ENCODE assay signal across 1 cellular context in genomic region chr1:231337472-231338269, GRCh38.
TF ChIP-seq lines count a peak whose summit lies in the region.

A gene with protein sequence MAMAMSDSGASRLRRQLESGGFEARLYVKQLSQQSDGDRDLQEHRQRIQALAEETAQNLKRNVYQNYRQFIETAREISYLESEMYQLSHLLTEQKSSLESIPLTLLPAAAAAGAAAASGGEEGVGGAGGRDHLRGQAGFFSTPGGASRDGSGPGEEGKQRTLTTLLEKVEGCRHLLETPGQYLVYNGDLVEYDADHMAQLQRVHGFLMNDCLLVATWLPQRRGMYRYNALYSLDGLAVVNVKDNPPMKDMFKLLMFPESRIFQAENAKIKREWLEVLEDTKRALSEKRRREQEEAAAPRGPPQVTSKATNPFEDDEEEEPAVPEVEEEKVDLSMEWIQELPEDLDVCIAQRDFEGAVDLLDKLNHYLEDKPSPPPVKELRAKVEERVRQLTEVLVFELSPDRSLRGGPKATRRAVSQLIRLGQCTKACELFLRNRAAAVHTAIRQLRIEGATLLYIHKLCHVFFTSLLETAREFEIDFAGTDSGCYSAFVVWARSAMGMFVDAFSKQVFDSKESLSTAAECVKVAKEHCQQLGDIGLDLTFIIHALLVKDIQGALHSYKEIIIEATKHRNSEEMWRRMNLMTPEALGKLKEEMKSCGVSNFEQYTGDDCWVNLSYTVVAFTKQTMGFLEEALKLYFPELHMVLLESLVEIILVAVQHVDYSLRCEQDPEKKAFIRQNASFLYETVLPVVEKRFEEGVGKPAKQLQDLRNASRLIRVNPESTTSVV (minus strand): TSS chr1:231337852. CDS start chr1:231337745, 107 bp downstream.

TF ChIP-seq in H1, 55 proteins besides CTCF, POLR2A, EP300 and RAD21 (continued from another document):
- TF ChIP-seq GABPA (IDR thresholded peaks at IDR 0.05; ENCODE audit: borderline replicate concordance, insufficient read depth, low read length), result no peak
- TF ChIP-seq, protein P1, sequence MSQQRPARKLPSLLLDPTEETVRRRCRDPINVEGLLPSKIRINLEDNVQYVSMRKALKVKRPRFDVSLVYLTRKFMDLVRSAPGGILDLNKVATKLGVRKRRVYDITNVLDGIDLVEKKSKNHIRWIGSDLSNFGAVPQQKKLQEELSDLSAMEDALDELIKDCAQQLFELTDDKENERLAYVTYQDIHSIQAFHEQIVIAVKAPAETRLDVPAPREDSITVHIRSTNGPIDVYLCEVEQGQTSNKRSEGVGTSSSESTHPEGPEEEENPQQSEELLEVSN (IDR thresholded peaks at IDR 0.05), result no peak; the same call in 1 of the 2 replicates
- peak; percentile 76; the same call in 1 of the 2 replicates for TF ChIP-seq POLR2AphosphoS5 (IDR thresholded peaks at IDR 0.05; ENCODE audit: low read depth, low read length)
- TF ChIP-seq, protein P2, sequence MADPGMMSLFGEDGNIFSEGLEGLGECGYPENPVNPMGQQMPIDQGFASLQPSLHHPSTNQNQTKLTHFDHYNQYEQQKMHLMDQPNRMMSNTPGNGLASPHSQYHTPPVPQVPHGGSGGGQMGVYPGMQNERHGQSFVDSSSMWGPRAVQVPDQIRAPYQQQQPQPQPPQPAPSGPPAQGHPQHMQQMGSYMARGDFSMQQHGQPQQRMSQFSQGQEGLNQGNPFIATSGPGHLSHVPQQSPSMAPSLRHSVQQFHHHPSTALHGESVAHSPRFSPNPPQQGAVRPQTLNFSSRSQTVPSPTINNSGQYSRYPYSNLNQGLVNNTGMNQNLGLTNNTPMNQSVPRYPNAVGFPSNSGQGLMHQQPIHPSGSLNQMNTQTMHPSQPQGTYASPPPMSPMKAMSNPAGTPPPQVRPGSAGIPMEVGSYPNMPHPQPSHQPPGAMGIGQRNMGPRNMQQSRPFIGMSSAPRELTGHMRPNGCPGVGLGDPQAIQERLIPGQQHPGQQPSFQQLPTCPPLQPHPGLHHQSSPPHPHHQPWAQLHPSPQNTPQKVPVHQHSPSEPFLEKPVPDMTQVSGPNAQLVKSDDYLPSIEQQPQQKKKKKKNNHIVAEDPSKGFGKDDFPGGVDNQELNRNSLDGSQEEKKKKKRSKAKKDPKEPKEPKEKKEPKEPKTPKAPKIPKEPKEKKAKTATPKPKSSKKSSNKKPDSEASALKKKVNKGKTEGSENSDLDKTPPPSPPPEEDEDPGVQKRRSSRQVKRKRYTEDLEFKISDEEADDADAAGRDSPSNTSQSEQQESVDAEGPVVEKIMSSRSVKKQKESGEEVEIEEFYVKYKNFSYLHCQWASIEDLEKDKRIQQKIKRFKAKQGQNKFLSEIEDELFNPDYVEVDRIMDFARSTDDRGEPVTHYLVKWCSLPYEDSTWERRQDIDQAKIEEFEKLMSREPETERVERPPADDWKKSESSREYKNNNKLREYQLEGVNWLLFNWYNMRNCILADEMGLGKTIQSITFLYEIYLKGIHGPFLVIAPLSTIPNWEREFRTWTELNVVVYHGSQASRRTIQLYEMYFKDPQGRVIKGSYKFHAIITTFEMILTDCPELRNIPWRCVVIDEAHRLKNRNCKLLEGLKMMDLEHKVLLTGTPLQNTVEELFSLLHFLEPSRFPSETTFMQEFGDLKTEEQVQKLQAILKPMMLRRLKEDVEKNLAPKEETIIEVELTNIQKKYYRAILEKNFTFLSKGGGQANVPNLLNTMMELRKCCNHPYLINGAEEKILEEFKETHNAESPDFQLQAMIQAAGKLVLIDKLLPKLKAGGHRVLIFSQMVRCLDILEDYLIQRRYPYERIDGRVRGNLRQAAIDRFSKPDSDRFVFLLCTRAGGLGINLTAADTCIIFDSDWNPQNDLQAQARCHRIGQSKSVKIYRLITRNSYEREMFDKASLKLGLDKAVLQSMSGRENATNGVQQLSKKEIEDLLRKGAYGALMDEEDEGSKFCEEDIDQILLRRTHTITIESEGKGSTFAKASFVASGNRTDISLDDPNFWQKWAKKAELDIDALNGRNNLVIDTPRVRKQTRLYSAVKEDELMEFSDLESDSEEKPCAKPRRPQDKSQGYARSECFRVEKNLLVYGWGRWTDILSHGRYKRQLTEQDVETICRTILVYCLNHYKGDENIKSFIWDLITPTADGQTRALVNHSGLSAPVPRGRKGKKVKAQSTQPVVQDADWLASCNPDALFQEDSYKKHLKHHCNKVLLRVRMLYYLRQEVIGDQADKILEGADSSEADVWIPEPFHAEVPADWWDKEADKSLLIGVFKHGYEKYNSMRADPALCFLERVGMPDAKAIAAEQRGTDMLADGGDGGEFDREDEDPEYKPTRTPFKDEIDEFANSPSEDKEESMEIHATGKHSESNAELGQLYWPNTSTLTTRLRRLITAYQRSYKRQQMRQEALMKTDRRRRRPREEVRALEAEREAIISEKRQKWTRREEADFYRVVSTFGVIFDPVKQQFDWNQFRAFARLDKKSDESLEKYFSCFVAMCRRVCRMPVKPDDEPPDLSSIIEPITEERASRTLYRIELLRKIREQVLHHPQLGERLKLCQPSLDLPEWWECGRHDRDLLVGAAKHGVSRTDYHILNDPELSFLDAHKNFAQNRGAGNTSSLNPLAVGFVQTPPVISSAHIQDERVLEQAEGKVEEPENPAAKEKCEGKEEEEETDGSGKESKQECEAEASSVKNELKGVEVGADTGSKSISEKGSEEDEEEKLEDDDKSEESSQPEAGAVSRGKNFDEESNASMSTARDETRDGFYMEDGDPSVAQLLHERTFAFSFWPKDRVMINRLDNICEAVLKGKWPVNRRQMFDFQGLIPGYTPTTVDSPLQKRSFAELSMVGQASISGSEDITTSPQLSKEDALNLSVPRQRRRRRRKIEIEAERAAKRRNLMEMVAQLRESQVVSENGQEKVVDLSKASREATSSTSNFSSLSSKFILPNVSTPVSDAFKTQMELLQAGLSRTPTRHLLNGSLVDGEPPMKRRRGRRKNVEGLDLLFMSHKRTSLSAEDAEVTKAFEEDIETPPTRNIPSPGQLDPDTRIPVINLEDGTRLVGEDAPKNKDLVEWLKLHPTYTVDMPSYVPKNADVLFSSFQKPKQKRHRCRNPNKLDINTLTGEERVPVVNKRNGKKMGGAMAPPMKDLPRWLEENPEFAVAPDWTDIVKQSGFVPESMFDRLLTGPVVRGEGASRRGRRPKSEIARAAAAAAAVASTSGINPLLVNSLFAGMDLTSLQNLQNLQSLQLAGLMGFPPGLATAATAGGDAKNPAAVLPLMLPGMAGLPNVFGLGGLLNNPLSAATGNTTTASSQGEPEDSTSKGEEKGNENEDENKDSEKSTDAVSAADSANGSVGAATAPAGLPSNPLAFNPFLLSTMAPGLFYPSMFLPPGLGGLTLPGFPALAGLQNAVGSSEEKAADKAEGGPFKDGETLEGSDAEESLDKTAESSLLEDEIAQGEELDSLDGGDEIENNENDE (IDR thresholded peaks at IDR 0.05; ENCODE audit: insufficient replicate concordance, low read length), result no peak
- TF ChIP-seq POU5F1 (IDR thresholded peaks at IDR 0.05; ENCODE audit: low read depth, low read length), result no peak
- TF ChIP-seq TBP (IDR thresholded peaks at IDR 0.05; ENCODE audit: low read depth, low read length), result peak; percentile 64
- no peak for TF ChIP-seq TCF12 (IDR thresholded peaks at IDR 0.05; ENCODE audit: low read depth, low read length)
- TF ChIP-seq NRF1 (IDR thresholded peaks at IDR 0.05; ENCODE audit: low read depth, low read length), result peak; percentile 100
- peak; percentile 91 for TF ChIP-seq SAP30 (IDR thresholded peaks at IDR 0.05; ENCODE audit: insufficient read depth, insufficient replicate concordance, low read length)
- TF ChIP-seq JUN (IDR thresholded peaks at IDR 0.05; ENCODE audit: low read depth, low read length), result no peak
- no peak for TF ChIP-seq CBX8 (IDR thresholded peaks at IDR 0.05; ENCODE audit: borderline replicate concordance, low read depth, low read length)
- TF ChIP-seq TAF7 (optimal IDR thresholded peaks at IDR 0.05; ENCODE audit: borderline replicate concordance, low read depth, low read length), result peak; percentile 88
- TF ChIP-seq ZNF274 (IDR thresholded peaks at IDR 0.05; ENCODE audit: borderline replicate concordance, extremely low read depth, low read length), result no peak
- no peak for TF ChIP-seq GTF2F1 (IDR thresholded peaks at IDR 0.05; ENCODE audit: borderline replicate concordance, low read depth, low read length)
- TF ChIP-seq EGR1 (IDR thresholded peaks at IDR 0.05; ENCODE audit: borderline replicate concordance, low read depth, low read length), result no peak
- TF ChIP-seq RNF2 (IDR thresholded peaks at IDR 0.05; ENCODE audit: borderline replicate concordance, low read depth, low read length, missing control alignments, poor library complexity, severe bottlenecking), result no peak
- no peak for TF ChIP-seq RXRA (IDR thresholded peaks at IDR 0.05; ENCODE audit: insufficient read depth, low read depth, low read length)
- no peak for TF ChIP-seq SP2 (IDR thresholded peaks at IDR 0.05; ENCODE audit: low read length)
- peak; percentile 99 for TF ChIP-seq CHD2 (IDR thresholded peaks at IDR 0.05; ENCODE audit: low read length)
- no peak for TF ChIP-seq FOSL1 (IDR thresholded peaks at IDR 0.05; ENCODE audit: insufficient read depth, low read depth, low read length)
- peak; percentile 89 to 93 for TF ChIP-seq SIN3A (conservative IDR thresholded peaks at IDR 0.05 in 1 of 2, IDR thresholded peaks at IDR 0.05 in 1 of 2; ENCODE audit: low read depth in 1 of 2, low read length in 2 of 2)
- peak; percentile 59 to 98; a peak in 3 of 4 replicates for TF ChIP-seq HDAC2 (IDR thresholded peaks at IDR 0.05; ENCODE audit: borderline replicate concordance in 1 of 2, low read depth in 2 of 2, low read length in 2 of 2)
- peak; percentile 69 for TF ChIP-seq CREB1 (IDR thresholded peaks at IDR 0.05)
- TF ChIP-seq NANOG (IDR thresholded peaks at IDR 0.05; ENCODE audit: insufficient read depth, low read depth, low read length, poor library complexity, severe bottlenecking), result no peak
- peak; percentile 88 for TF ChIP-seq TAF1 (IDR thresholded peaks at IDR 0.05; ENCODE audit: low read depth, low read length)
- peak; percentile 72; the same call in 1 of the 2 replicates for TF ChIP-seq RBBP5 (IDR thresholded peaks at IDR 0.05; ENCODE audit: borderline replicate concordance, low read depth, low read length)
- no peak for TF ChIP-seq JUND (IDR thresholded peaks at IDR 0.05; ENCODE audit: low read length)
- TF ChIP-seq PHF8 (conservative IDR thresholded peaks at IDR 0.05; ENCODE audit: low read depth, low read length), result peak; percentile 68
- TF ChIP-seq BACH1 (IDR thresholded peaks at IDR 0.05; ENCODE audit: low read length), result no peak
- TF ChIP-seq BCL11A (IDR thresholded peaks at IDR 0.05; ENCODE audit: low read depth in 2 of 2, low read length in 2 of 2), result no peak
- TF ChIP-seq EZH2 (IDR thresholded peaks at IDR 0.05; ENCODE audit: low read depth, low read length, severe bottlenecking), result no peak
- TF ChIP-seq BRCA1 (IDR thresholded peaks at IDR 0.05; ENCODE audit: low read depth, low read length), result peak; percentile 94
- no peak; the same call in 1 of the 2 replicates for TF ChIP-seq KDM5A (IDR thresholded peaks at IDR 0.05; ENCODE audit: low read length)
- peak; percentile 92 for TF ChIP-seq ASH2L (IDR thresholded peaks at IDR 0.05; ENCODE audit: low read length)
- 0 out of 2 replicates have a peak, but pooled peaks have one; percentile 48 for TF ChIP-seq ATF2 (IDR thresholded peaks at IDR 0.05; ENCODE audit: low read length)
- no peak for TF ChIP-seq SUZ12 (IDR thresholded peaks at IDR 0.05; ENCODE audit: low read length)
- TF ChIP-seq RFX5 (IDR thresholded peaks at IDR 0.05; ENCODE audit: borderline replicate concordance, low read depth, low read length), result no peak
- TF ChIP-seq YY1 (IDR thresholded peaks at IDR 0.05; ENCODE audit: low read depth, low read length), result no peak
- no peak for TF ChIP-seq CTBP2 (IDR thresholded peaks at IDR 0.05; ENCODE audit: borderline replicate concordance, insufficient read depth, insufficient read length, low read length)
